ENCODE assay signal across 39 cellular contexts in the genomic region with DNA sequence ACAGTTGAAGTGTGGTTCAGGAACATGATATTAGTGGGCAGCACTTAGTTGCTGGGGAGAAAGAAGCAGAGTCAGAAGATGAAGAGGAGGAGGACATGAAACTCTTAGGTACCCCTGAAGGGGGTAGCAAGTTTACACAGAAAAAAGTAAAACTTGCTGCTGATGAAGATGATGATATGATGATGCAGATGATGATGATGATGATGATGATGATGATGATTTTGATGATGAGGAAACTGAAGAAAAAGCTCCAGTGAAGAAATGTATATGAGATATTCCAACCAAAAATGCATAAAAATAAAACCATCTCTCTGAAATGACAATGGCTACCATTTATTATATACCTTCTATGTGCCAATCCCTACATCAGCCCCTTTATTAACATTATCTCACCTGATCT. TPM values are rescaled to one million over a fixed set of nuclear protein-coding genes. Genes with fewer than 3 reads are reported as not detected.
"Had no signal": no experiment of that assay in that cellular context is flagged by ENCODE, and none has a peak within 500 bp of the region (broad histone marks: within the 10 kb centered on the region; RNA-seq: fewer than 3 reads in every experiment).

No MANE protein-coding gene starts in this region.

- DNase-seq: Karpas-422, Kasumi-1, MG63, MM.1S, MV-4-11, NCI-H1048, NCI-H1092, NCI-H1092 treated with DMSO at 0.1 percent for 48 hours, NCI-H1105, NCI-H1105 treated with DMSO at 0.1 percent for 48 hours, NCI-H1417, NCI-H1417 treated with DMSO at 0.1 percent for 48 hours, NCI-H1436, NCI-H1436 treated with DMSO at 0.1 percent for 48 hours, NCI-H146, NCI-H1694, NCI-H1694 treated with DMSO at 0.1 percent for 48 hours, NCI-H187, NCI-H187 treated with DMSO at 0.1 percent for 48 hours, NCI-H1930, NCI-H2029, NCI-H2029 treated with DMSO at 0.1 percent for 48 hours, NCI-H2081, NCI-H2081 treated with DMSO at 0.1 percent for 48 hours, NCI-H2107, NCI-H2171, NCI-H2171 treated with DMSO at 0.1 percent for 48 hours, NCI-H2227 treated with DMSO at 0.1 percent for 48 hours, NCI-H226, NCI-H345, NCI-H446, NCI-H446 treated with DMSO at 0.1 percent for 48 hours, NCI-H510A, NCI-H510A treated with DMSO at 0.1 percent for 48 hours, NCI-H524 had no signal

- H3K27me3 ChIP-seq: MG63 had no signal

- H3K9me3 ChIP-seq: MG63 had no signal

- H3K36me3 ChIP-seq: MG63 had no signal

- H3K4me3 ChIP-seq: MG63 had no signal

RNA-seq across cellular contexts. Expression of a gene that starts 39.9 kb away (rescaled TPM):
- total RNA-seq: LHCN-M2, M059J, MCF 10A, NCI-H460 had no signal
